ENCODE assay signal across 29 cellular contexts in the genomic region with DNA sequence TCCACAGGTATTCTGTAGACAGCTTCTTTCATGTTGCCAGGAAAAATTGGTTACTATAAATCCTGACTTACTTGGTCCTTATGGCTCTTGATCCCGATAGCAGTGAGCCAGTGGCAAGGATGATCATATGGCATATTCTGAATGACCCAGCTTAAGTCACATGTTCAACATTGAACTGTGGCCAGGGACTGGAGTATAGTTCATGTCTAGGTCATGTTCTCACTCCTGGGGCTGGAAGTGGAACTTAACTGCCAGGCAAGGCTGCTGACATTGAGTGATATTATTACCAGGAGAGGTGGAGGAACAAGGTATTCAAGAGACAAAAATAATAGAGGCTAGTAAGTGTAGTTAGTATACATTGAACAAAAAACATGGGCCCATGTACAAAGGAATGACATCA. TPM values are rescaled to one million over a fixed set of nuclear protein-coding genes. Genes with fewer than 3 reads are reported as not detected.
DNase-seq lines count a peak whose midpoint lies in the region; ATAC-seq and TF ChIP-seq lines count a peak whose summit lies in the region.
"Had no signal": no experiment of that assay in that cellular context is flagged by ENCODE, and none has a peak within 500 bp of the region (broad histone marks: within the 10 kb centered on the region; RNA-seq: fewer than 3 reads in every experiment).

No MANE protein-coding gene starts in this region.

- no peak for TF ChIP-seq EP300 in gastroesophageal sphincter (IDR thresholded peaks at IDR 0.05)

- no peak overlapping the region for H3K4me3 Mint-ChIP-seq in activated T-cell treated with anti-CD3 and anti-CD28 coated beads, Interleukin-2, amount 50 U/mL, for 4 hours
- H3K4me3 Mint-ChIP-seq: activated B cell treated with CpG ODN at 0.5 μM for 24 hours; activated naive CD4-positive, alpha-beta T cell treated with anti-CD3 and anti-CD28 coated beads for 36 hours; activated T-cell treated with anti-CD3 and anti-CD28 coated beads, Interleukin-2, amount 50 U/mL, for 72 hours; CD4-positive, CD25-positive, alpha-beta regulatory T cell; immature natural killer cell; stimulated activated memory B cell treated with anti-CD40 and anti-IgM and Interleukin-4, amounts not matched to agents 10 μg/mL and 1 μg/mL and 100 μg/mL, for 72 hours had no signal

- peaks cover 4% of the 10 kb centered on the region for H4K20me1 ChIP-seq in osteoblast (ENCODE audit: insufficient read depth, low read length)

- no peaks in the 10 kb centered on the region for H3K27me3 ChIP-seq in heart left ventricle
- H3K27me3 ChIP-seq in heart right ventricle = no peaks in the 10 kb centered on the region
- no peaks in the 10 kb centered on the region for H3K27me3 ChIP-seq in osteoblast (ENCODE audit: insufficient read depth, low read length)
- H3K27me3 ChIP-seq in gastroesophageal sphincter = no peaks in the 10 kb centered on the region
- H3K27me3 ChIP-seq: dorsolateral prefrontal cortex, esophagus muscularis mucosa, MG63, suprapubic skin, upper lobe of left lung had no signal

- H3K79me2 ChIP-seq in osteoblast (ENCODE audit: insufficient read depth, low read length) = peaks cover 37% of the 10 kb centered on the region

- no peak overlapping the region for H2AFZ ChIP-seq in osteoblast (ENCODE audit: low read length)
- H2AFZ ChIP-seq: GM23248 had no signal

- H3K4me2 ChIP-seq in osteoblast (ENCODE audit: insufficient read depth, low read length) = no peak overlapping the region
- H3K4me2 ChIP-seq: SK-N-SH had no signal

- peaks cover 18% of the 10 kb centered on the region for H3K36me3 Mint-ChIP-seq in activated T-cell treated with anti-CD3 and anti-CD28 coated beads, Interleukin-2, amount 50 U/mL, for 4 hours (ENCODE audit: insufficient read depth)

- H3K9me3 ChIP-seq in heart left ventricle (no peaks in the 10 kb centered on the region), heart right ventricle (no peaks in the 10 kb centered on the region), osteoblast (ENCODE audit: low read depth, low read length) (no peaks in the 10 kb centered on the region), gastroesophageal sphincter (no peaks in the 10 kb centered on the region)
- H3K9me3 ChIP-seq: esophagus muscularis mucosa, MG63, SK-N-SH, suprapubic skin, upper lobe of left lung had no signal

- no peaks in the 10 kb centered on the region for H3K9me3 Mint-ChIP-seq in activated T-cell treated with anti-CD3 and anti-CD28 coated beads, Interleukin-2, amount 50 U/mL, for 4 hours
- H3K9me3 Mint-ChIP-seq: activated B cell treated with CpG ODN at 0.5 μM for 24 hours; activated naive CD4-positive, alpha-beta T cell treated with anti-CD3 and anti-CD28 coated beads for 36 hours; activated T-cell treated with anti-CD3 and anti-CD28 coated beads, Interleukin-2, amount 50 U/mL, for 72 hours; CD4-positive, CD25-positive, alpha-beta regulatory T cell; immature natural killer cell; stimulated activated memory B cell treated with anti-CD40 and anti-IgM and Interleukin-4, amounts not matched to agents 10 μg/mL and 1 μg/mL and 100 μg/mL, for 72 hours had no signal

- peaks cover 0 to 14% (median 1%) of the 10 kb centered on the region in 12 donors for H3K4me1 ChIP-seq in heart left ventricle
- peaks cover 0 to 20% (median 4%) of the 10 kb centered on the region in 9 donors for H3K4me1 ChIP-seq in heart right ventricle
- no peaks in the 10 kb centered on the region for H3K4me1 ChIP-seq in osteoblast (ENCODE audit: insufficient read depth, low read length)
- H3K4me1 ChIP-seq in gastroesophageal sphincter = no peaks in the 10 kb centered on the region
- H3K4me1 ChIP-seq: suprapubic skin, upper lobe of left lung had no signal

- H3K27me3 Mint-ChIP-seq in activated T-cell treated with anti-CD3 and anti-CD28 coated beads, Interleukin-2, amount 50 U/mL, for 4 hours (ENCODE audit: low read depth) = no peaks in the 10 kb centered on the region
- H3K27me3 Mint-ChIP-seq: activated B cell treated with CpG ODN at 0.5 μM for 24 hours; CD4-positive, CD25-positive, alpha-beta regulatory T cell; progenitor cell of endocrine pancreas; stimulated activated memory B cell treated with anti-CD40 and anti-IgM and Interleukin-4, amounts not matched to agents 10 μg/mL and 1 μg/mL and 100 μg/mL, for 72 hours had no signal

- peaks cover 10% of the 10 kb centered on the region for H3K4me1 Mint-ChIP-seq in activated T-cell treated with anti-CD3 and anti-CD28 coated beads, Interleukin-2, amount 50 U/mL, for 4 hours (ENCODE audit: low read depth)

- H3K36me3 ChIP-seq in heart left ventricle (peaks cover 0 to 3% (median 0%) of the 10 kb centered on the region in 9 donors), heart right ventricle (peaks cover 0 to 11% (median 0%) of the 10 kb centered on the region in 9 donors), osteoblast (ENCODE audit: insufficient read depth, low read length) (no peaks in the 10 kb centered on the region), gastroesophageal sphincter (no peaks in the 10 kb centered on the region)
- H3K36me3 ChIP-seq: esophagus muscularis mucosa, suprapubic skin had no signal

- no peak for TF ChIP-seq CTCF in heart left ventricle (IDR thresholded peaks at IDR 0.05)
- TF ChIP-seq CTCF in heart right ventricle (IDR thresholded peaks at IDR 0.05) = no peak
- TF ChIP-seq CTCF in osteoblast (IDR thresholded peaks at IDR 0.05; ENCODE audit: extremely low read depth, low read depth, low read length) = no peak
- TF ChIP-seq CTCF in gastroesophageal sphincter (IDR thresholded peaks at IDR 0.05) = no peak

- no peak overlapping the region for H3K4me3 ChIP-seq in heart left ventricle
- no peak overlapping the region for H3K4me3 ChIP-seq in heart right ventricle
- H3K4me3 ChIP-seq in osteoblast (ENCODE audit: insufficient read depth, low read length) = no peak overlapping the region
- no peak overlapping the region for H3K4me3 ChIP-seq in gastroesophageal sphincter
- H3K4me3 ChIP-seq: dorsolateral prefrontal cortex, esophagus muscularis mucosa, GM23248, MG63, suprapubic skin, upper lobe of left lung had no signal

- TF ChIP-seq POLR2A in heart left ventricle (IDR thresholded peaks at IDR 0.05) = no peak
- no peak for TF ChIP-seq POLR2A in gastroesophageal sphincter (IDR thresholded peaks at IDR 0.05)

- intact Hi-C loops in heart left ventricle (cut with DNase I) = no loop called here
- intact Hi-C loops in cardiac septum (cut with DNase I) = no loop called here
- intact Hi-C loops in heart right ventricle (cut with DNase I) = no loop called here

- DNase-seq in heart left ventricle (no peak), cardiac septum (ENCODE audit: low spot score) (no peak), heart right ventricle (peak in 1 of 2 donors; percentile 9), osteoblast (ENCODE audit: insufficient read length, low spot score, missing footprints) (peak; percentile 23), OCI-M1 (lab: John Stamatoyannopoulos, UW) (no peak)
- DNase-seq in activated T-cell treated with anti-CD3 and anti-CD28 coated beads, Interleukin-2, amount 50 U/mL, for 4 hours = no peak
- no peak for DNase-seq in activated T-cell treated with anti-CD3 and anti-CD28 coated beads, Interleukin-2, amount 50 U/mL, for 48 hours
- DNase-seq: activated B cell treated with CpG ODN at 0.5 μM for 24 hours; activated CD4-positive, alpha-beta T cell treated with anti-CD3 and anti-CD28 coated beads, Interleukin-2, amount 50 U/mL, for 1 hour; activated naive CD4-positive, alpha-beta T cell treated with anti-CD3 and anti-CD28 coated beads for 36 hours; activated T-cell treated with anti-CD3 and anti-CD28 coated beads, Interleukin-2, amount 50 U/mL, for 72 hours; CD4-positive, CD25-positive, alpha-beta regulatory T cell; dorsolateral prefrontal cortex; GM23248; hypothalamus; immature natural killer cell; KBM-7; left colon; MG63; NCI-H1105; NCI-H1930; NCI-H524 treated with DMSO at 0.1 percent for 48 hours; SK-N-SH; upper lobe of left lung had no signal

- ATAC-seq in heart left ventricle = peak; percentile 43 to 84 (median 71)
- peak in 6 of 8 donors; percentile 38 to 74 (median 60) for ATAC-seq in heart right ventricle
- no peak for ATAC-seq in activated T-cell treated with anti-CD3 and anti-CD28 coated beads, Interleukin-2, amount 50 U/mL, for 4 hours
- no peak for ATAC-seq in gastroesophageal sphincter
- ATAC-seq: activated T-cell treated with anti-CD3 and anti-CD28 coated beads, Interleukin-2, amount 50 U/mL, for 72 hours; left colon; stimulated activated memory B cell treated with anti-CD40 and anti-IgM and Interleukin-4, amounts not matched to agents 10 μg/mL and 1 μg/mL and 100 μg/mL, for 72 hours had no signal

- no peak overlapping the region for H3K27ac ChIP-seq in heart left ventricle
- H3K27ac ChIP-seq in heart right ventricle = no peak overlapping the region
- H3K27ac ChIP-seq in osteoblast (ENCODE audit: low read depth, low read length) = no peak overlapping the region
- no peak overlapping the region for H3K27ac ChIP-seq in gastroesophageal sphincter
- H3K27ac ChIP-seq: dorsolateral prefrontal cortex, esophagus muscularis mucosa, GM23248, suprapubic skin, upper lobe of left lung had no signal

- 40 to 56% (median 51%) methylated on average over 1 of the region's 1 CpG for WGBS in heart left ventricle, 4 donors
- 38 to 54% methylated on average over 1 of the region's 1 CpG for WGBS in heart right ventricle, 2 donors
- no CpG with 5 or more reads among the region's 1 CpG for WGBS in gastroesophageal sphincter (ENCODE audit: low coverage in 1 of 2), 2 donors

RNA-seq across cellular contexts. Expression of a gene that starts 26.2 kb away (rescaled TPM):
- total RNA-seq in heart left ventricle (10 to 100 TPM; 11.3 to 24.3 (median 18.5) TPM), cardiac septum (21.2 TPM), heart right ventricle (10 to 100 TPM; 10.7 to 22.2 (median 18.5) TPM), osteoblast (12.3 and 13.3 TPM in 2 replicates), gastroesophageal sphincter (10 to 100 TPM; 15.9 to 27.9 (median 22.8) TPM)
- polyA plus RNA-seq in heart left ventricle (1 to 10 TPM; 5.7 to 9.4 TPM), heart right ventricle (1 to 10 TPM; 6.1 to 8.9 TPM)
- total RNA-seq in activated T-cell treated with anti-CD3 and anti-CD28 coated beads, Interleukin-2, amount 50 U/mL, for 4 hours = 10 to 100 TPM; 41.5 to 54.3 (median 51.5) TPM

RNA-seq across cellular contexts. Expression of a gene that starts 26.5 kb away (rescaled TPM):
- total RNA-seq in heart left ventricle (1 to 10 TPM; 1.2 to 4.1 (median 1.5) TPM), cardiac septum (1.4 TPM), heart right ventricle (1 to 10 TPM; 1.3 to 5.7 (median 2.7) TPM), osteoblast (9.0 and 10.9 TPM in 2 replicates), gastroesophageal sphincter (1 to 10 TPM; 1.4 to 4.6 (median 2.4) TPM)
- polyA plus RNA-seq in heart left ventricle (1 to 10 TPM in 1 of 2 donors, under 1 TPM in 1; 0.69 to 1.7 TPM), heart right ventricle (under 1 TPM; 0.66 to 0.81 TPM)
- total RNA-seq in activated T-cell treated with anti-CD3 and anti-CD28 coated beads, Interleukin-2, amount 50 U/mL, for 4 hours = 1 to 10 TPM; 5.0 to 5.8 (median 5.4) TPM

Comparison
In these comparisons a context has a peak if more than half of its experiments do, and no peak if none do; other contexts are left out.
1. ATAC-seq: peak in heart left ventricle (4 of 4) and heart right ventricle (6 of 8); none in activated T-cell treated with anti-CD3 and anti-CD28 coated beads, Interleukin-2, amount 50 U/mL, for 4 hours (0 of 2) and gastroesophageal sphincter (single experiment).